Comparison of ENCODE assay signal across 11 cellular contexts in genomic region chr7:1418505-1419309, GRCh38. TPM values are rescaled to one million over a fixed set of nuclear protein-coding genes. Genes with fewer than 3 reads are reported as not detected.
A peak's percentile ranks its signal among the peaks of the same experiment; 100 is the strongest.
DNase-seq lines count a peak whose midpoint lies in the region; ATAC-seq, FAIRE-seq and TF ChIP-seq lines count a peak whose summit lies in the region.
"Had no signal": no experiment of that assay in that cellular context is flagged by ENCODE, and none has a peak within 500 bp of the region (broad histone marks: within the 10 kb centered on the region; RNA-seq: fewer than 3 reads in every experiment).

No MANE protein-coding gene starts in this region.

- no peak overlapping the region for H2AFZ ChIP-seq in H1 (ENCODE audit: low read length)

- H4K8ac ChIP-seq in H1 (ENCODE audit: extremely low read depth, insufficient read depth, low read length), result peak overlapping the region; percentile 11

- ATAC-seq in HG02840 (IDR thresholded peaks at IDR 0.05; ENCODE audit: low FRiP score, unreplicated experiment), result no peak
- no peak for ATAC-seq in gastroesophageal sphincter
- ATAC-seq: left lung had no signal

- H3K18ac ChIP-seq in H1 (ENCODE audit: extremely low read depth, low read length), result peak overlapping the region; percentile 1; the same call in 1 of the 2 replicates

- DNase-seq in EH (ENCODE audit: low read depth), result peak; percentile 16
- peak; percentile 67 for DNase-seq in NCI-H82 (lab: John Stamatoyannopoulos, UW)
- peak; percentile 43 to 73 for DNase-seq in H1 (ENCODE audit: low read depth in 1 of 2, low spot score in 2 of 2)
- DNase-seq in esophagus squamous epithelium (lab: John Stamatoyannopoulos, UW), result no peak
- no peak for DNase-seq in cerebellar nuclear complex (lab: John Stamatoyannopoulos, UW)
- DNase-seq: activated CD4-positive, alpha-beta T cell treated with anti-CD3 and anti-CD28 coated beads, Interleukin-2, amount 50 U/mL, for 4 hours; left lung; NCI-H187 had no signal

- peak overlapping the region; percentile 52; the same call in 1 of the 2 replicates for H2BK5ac ChIP-seq in H1 (ENCODE audit: low read depth, low read length)

- H3K4me1 ChIP-seq in BLaER1 treated with 17β-estradiol and CSF1 and Interleukin-3, amounts not matched to agents 10 nM and 100 nM, result peaks cover 20 to 41% (median 30%) of the 10 kb centered on the region in 10 experiments
- H3K4me1 ChIP-seq in H1 (replicated peaks in 1 of 4; ENCODE audit: control insufficient read depth in 3 of 4, insufficient read depth in 4 of 4, low read length in 3 of 4) (peaks cover 0 to 6% (median 2%) of the 10 kb centered on the region in 4 experiments; a peak in 4 of 7 replicates), esophagus squamous epithelium (peaks cover 0 to 9% (median 5%) of the 10 kb centered on the region in 3 donors), gastroesophageal sphincter (no peaks in the 10 kb centered on the region)
- H3K4me1 ChIP-seq: left lung had no signal

- H2AK5ac ChIP-seq in H1 (ENCODE audit: low read depth, low read length), result peak overlapping the region; percentile 86; the same call in 1 of the 2 replicates

- 0 out of 3 replicates have a peak, but pooled peaks of 1 of the 2 experiments have one; percentile 20 for TF ChIP-seq EP300 in H1 (IDR thresholded peaks at IDR 0.05; ENCODE audit: borderline replicate concordance in 1 of 2, low read depth in 2 of 2, low read length in 2 of 2)
- no peak for TF ChIP-seq EP300 in gastroesophageal sphincter (IDR thresholded peaks at IDR 0.05)

- CTCF ChIA-PET in H1 (lab: Charles Lee; ENCODE audit: partially characterized antibody), result interaction anchor here (0.6 to 2.9 kb wide), 6 partner anchors 12 to 298 kb away, joined by 3 to 14 read pairs (median 4); no protein-coding TSS in a partner anchor

- H2BK120ac ChIP-seq in H1 (replicated peaks; ENCODE audit: low read depth, low read length), result no peak overlapping the region

- no peak overlapping the region for H4K91ac ChIP-seq in H1 (replicated peaks; ENCODE audit: insufficient read length, low read length)

- no peak overlapping the region for H3K23ac ChIP-seq in H1 (ENCODE audit: insufficient read length)

- H2BK12ac ChIP-seq in H1 (ENCODE audit: low read depth, low read length), result peak overlapping the region; percentile 84; the same call in 1 of the 2 replicates

- H3K27ac ChIP-seq in BLaER1 treated with 17β-estradiol and CSF1 and Interleukin-3, amounts not matched to agents 10 nM and 100 nM, result peak overlapping the region in 2 of 11 experiments; percentile 21 to 23; a peak in 2 of 22 replicates
- H3K27ac ChIP-seq in H1 (ENCODE audit: low read depth, low read length), result no peak overlapping the region
- no peak overlapping the region for H3K27ac ChIP-seq in esophagus squamous epithelium
- no peak overlapping the region for H3K27ac ChIP-seq in gastroesophageal sphincter
- H3K27ac ChIP-seq: left lung had no signal

- TF ChIP-seq CTCF in H1 (IDR thresholded peaks at IDR 0.05; ENCODE audit: control extremely low read depth in 1 of 3, insufficient read depth in 1 of 3, low read depth in 1 of 3, low read length in 3 of 3) (no peak), esophagus squamous epithelium (IDR thresholded peaks at IDR 0.05) (no peak), gastroesophageal sphincter (IDR thresholded peaks at IDR 0.05) (no peak)

- no peak for TF ChIP-seq RAD21 in H1 (IDR thresholded peaks at IDR 0.05 in 1 of 2, conservative IDR thresholded peaks at IDR 0.05 in 1 of 2; ENCODE audit: low read depth in 2 of 2, low read length in 2 of 2)

- no peak overlapping the region for H3K4ac ChIP-seq in H1 (replicated peaks; ENCODE audit: insufficient read length, low read depth, low read length)

- intact Hi-C loops in esophagus squamous epithelium (cut with DNase I), result no loop called here

- H3K27me3 ChIP-seq in BLaER1 treated with 17β-estradiol and CSF1 and Interleukin-3, amounts not matched to agents 10 nM and 100 nM, result peaks cover 0 to 11% (median 8%) of the 10 kb centered on the region in 11 experiments; a peak in 14 of 22 replicates
- H3K27me3 ChIP-seq in H1 (replicated peaks in 1 of 4; ENCODE audit: control insufficient read depth in 3 of 4, extremely low read depth in 1 of 4, insufficient read depth in 3 of 4, low read length in 3 of 4) (no peaks in the 10 kb centered on the region), esophagus squamous epithelium (peaks cover 0 to 75% (median 1%) of the 10 kb centered on the region in 4 donors), gastroesophageal sphincter (peaks cover 79% of the 10 kb centered on the region)

- no peak for TF ChIP-seq POLR2A in H1 (IDR thresholded peaks at IDR 0.05; ENCODE audit: control extremely low read depth in 1 of 2, low read depth in 2 of 2, low read length in 2 of 2)
- no peak for TF ChIP-seq POLR2A in esophagus squamous epithelium (IDR thresholded peaks at IDR 0.05)
- TF ChIP-seq POLR2A in gastroesophageal sphincter (IDR thresholded peaks at IDR 0.05), result no peak

- no peaks in the 10 kb centered on the region; a peak in 1 of 22 replicates for H4K20me1 ChIP-seq in BLaER1 treated with 17β-estradiol and CSF1 and Interleukin-3, amounts not matched to agents 10 nM and 100 nM
- peaks cover 0 to 8% of the 10 kb centered on the region in 2 experiments for H4K20me1 ChIP-seq in H1 (replicated peaks in 1 of 2; ENCODE audit: control insufficient read depth in 1 of 2, insufficient read depth in 2 of 2, low read length in 2 of 2)

- peak; percentile 84 for FAIRE-seq in H1 (lab: Jason Lieb, UNC)

- no peaks in the 10 kb centered on the region for H3K36me3 ChIP-seq in BLaER1 treated with 17β-estradiol and CSF1 and Interleukin-3, amounts not matched to agents 10 nM and 100 nM
- H3K36me3 ChIP-seq in H1 (ENCODE audit: control insufficient read depth in 2 of 4, insufficient read depth in 4 of 4, low read length in 3 of 4) (no peaks in the 10 kb centered on the region), esophagus squamous epithelium (no peaks in the 10 kb centered on the region), gastroesophageal sphincter (no peaks in the 10 kb centered on the region)
- H3K36me3 ChIP-seq: left lung had no signal

- POLR2A ChIA-PET in H1 (lab: Charles Lee; ENCODE audit: partially characterized antibody), result interaction anchor here (0.9 to 1.2 kb wide), 3 partner anchors 10 to 191 kb away, joined by 3 read pairs; no protein-coding TSS in a partner anchor

- H2BK15ac ChIP-seq in H1 (ENCODE audit: low read length), result 0 out of 2 replicates have a peak overlapping the region, but pooled peaks have one; percentile 92

- no peaks in the 10 kb centered on the region for H3K79me2 ChIP-seq in H1 (ENCODE audit: control insufficient read depth in 1 of 2, insufficient read depth in 2 of 2, low read length in 2 of 2)

- H3K14ac ChIP-seq in H1 (ENCODE audit: insufficient read length), result no peak overlapping the region

- no peak overlapping the region for H3K4me3 ChIP-seq in BLaER1 treated with 17β-estradiol and CSF1 and Interleukin-3, amounts not matched to agents 10 nM and 100 nM
- no peak overlapping the region for H3K4me3 ChIP-seq in H1 (ENCODE audit: extremely low read depth in 1 of 4, insufficient read depth in 2 of 4, low read depth in 3 of 4, low read length in 4 of 4)
- H3K4me3 ChIP-seq in esophagus squamous epithelium, result no peak overlapping the region
- no peak overlapping the region for H3K4me3 ChIP-seq in gastroesophageal sphincter
- H3K4me3 ChIP-seq: left lung had no signal

- H3K9me3 ChIP-seq in BLaER1 treated with 17β-estradiol and CSF1 and Interleukin-3, amounts not matched to agents 10 nM and 100 nM (replicated peaks in 1 of 11), result 0 out of 22 replicates have a peak, but pooled peaks cover 0 to 6% (median 0%) of the 10 kb centered on the region in 11 experiments
- no peaks in the 10 kb centered on the region for H3K9me3 ChIP-seq in H1 (ENCODE audit: insufficient read depth in 2 of 2, low read depth in 1 of 2, low read length in 1 of 2)
- no peaks in the 10 kb centered on the region for H3K9me3 ChIP-seq in esophagus squamous epithelium
- no peaks in the 10 kb centered on the region for H3K9me3 ChIP-seq in gastroesophageal sphincter
- H3K9me3 ChIP-seq: left lung had no signal

- no peak overlapping the region for H3K9ac ChIP-seq in BLaER1 treated with 17β-estradiol and CSF1 and Interleukin-3, amounts not matched to agents 10 nM and 100 nM
- H3K9ac ChIP-seq in H1 (replicated peaks in 1 of 4; ENCODE audit: extremely low read depth in 1 of 4, low read depth in 3 of 4, low read length in 3 of 4), result no peak overlapping the region; a peak in 1 of 7 replicates

- peak overlapping the region; percentile 44 to 85 (median 69); a peak in 21 of 22 replicates for H3K4me2 ChIP-seq in BLaER1 treated with 17β-estradiol and CSF1 and Interleukin-3, amounts not matched to agents 10 nM and 100 nM
- peak overlapping the region in 1 of 2 experiments; percentile 15; a peak in 1 of 4 replicates for H3K4me2 ChIP-seq in H1 (ENCODE audit: insufficient read depth in 1 of 2, low read depth in 2 of 2, low read length in 2 of 2)

- peaks cover 14% of the 10 kb centered on the region; the same call in 1 of the 2 replicates for H3K23me2 ChIP-seq in H1 (ENCODE audit: low read depth, low read length)

- no peak overlapping the region for H3K56ac ChIP-seq in H1 (replicated peaks; ENCODE audit: insufficient read length, low read depth, low read length)

- no peak overlapping the region for H2BK20ac ChIP-seq in H1 (ENCODE audit: low read length)

- 81% methylated on average over 20 of the region's 21 CpGs; no CpG with 5 or more reads in 1 of the 2 experiments for WGBS in H1 (ENCODE audit: extremely low coverage in 1 of 2, insufficient coverage in 1 of 2, insufficient read length in 1 of 2, insufficient replicate concordance in 2 of 2, low coverage in 1 of 2, low lambda C conversion rate in 2 of 2, missing lambda C conversion rate in 1 of 2), 2 experiments
- WGBS in esophagus squamous epithelium, 2 donors, result 59 to 61% methylated on average over 14 to 16 of the region's 21 CpGs
- WGBS in gastroesophageal sphincter (ENCODE audit: low coverage in 1 of 2), 2 donors, result 59 to 63% methylated on average over 4 to 6 of the region's 21 CpGs

- no peak overlapping the region for H4K5ac ChIP-seq in H1 (ENCODE audit: insufficient read length, low read depth, low read length)

- H3K79me1 ChIP-seq in H1 (ENCODE audit: low read depth, low read length), result no peaks in the 10 kb centered on the region

TF ChIP-seq in H1, 55 proteins besides CTCF, POLR2A, EP300 and RAD21 (continues in another document):
- TF ChIP-seq GABPA (IDR thresholded peaks at IDR 0.05; ENCODE audit: borderline replicate concordance, insufficient read depth, low read length), result no peak

RNA-seq across cellular contexts. Expression of gene MICALL2, which starts 40.6 kb away (rescaled TPM):
- 7.7 and 8.5 TPM in 2 replicates for total RNA-seq in H1 (2021; fragmentation: NEBNext Ultra II Directional; extraction: Animal tissue kit (Norgen Biotek cat#: 25700))
- 5.3 and 7.4 TPM in 2 replicates for polyA plus RNA-seq in H1 (2011; rRNA removed)
- 7.2 TPM for polyA plus RNA-seq in H1 (2011; cell fraction: cytosol; rRNA removed)
- polyA plus RNA-seq in H1 (2011; cell fraction: nucleus; rRNA removed), result 64.5 TPM
- polyA plus RNA-seq in H1 (2012, experiment 1 of 2), result 4.7 to 12.0 TPM (median 11.0 TPM) in 4 replicates
- polyA plus RNA-seq in H1 (2012, experiment 2 of 2), result 4.4 TPM
- polyA plus RNA-seq in H1 (2013, experiment 1 of 2), result 8.1 TPM
- polyA plus RNA-seq in H1 (2013, experiment 2 of 2), result 6.8 TPM
- 8.8 and 9.6 TPM in 2 replicates for polyA minus RNA-seq in H1 (2011; rRNA and poly(A)+ RNA removed)
- 5.7 TPM for polyA minus RNA-seq in H1 (2011; cell fraction: cytosol; rRNA and poly(A)+ RNA removed)
- 14.6 TPM for polyA minus RNA-seq in H1 (2011; cell fraction: nucleus; rRNA and poly(A)+ RNA removed)
- 10 to 100 TPM; 14.1 to 17.5 (median 16.5) TPM for total RNA-seq in esophagus squamous epithelium
- 10 to 100 TPM in 3 of 4 donors, 1 to 10 TPM in 1; 6.6 to 19.5 (median 15.0) TPM for total RNA-seq in gastroesophageal sphincter

Comparison
In these comparisons a context has a peak if more than half of its experiments do, and no peak if none do; other contexts are left out.
1. DNase-seq: peak in EH (single experiment), NCI-H82 (single experiment) and H1 (2 of 2); none in esophagus squamous epithelium (single experiment) and cerebellar nuclear complex (0 of 2).